In genomic region chr15:30462176-30462575, GRCh38 we compare ENCODE assay signal across 8 cellular contexts. TPM values are rescaled to one million over a fixed set of nuclear protein-coding genes. Genes with fewer than 3 reads are reported as not detected.
DNase-seq lines count a peak whose midpoint lies in the region; ATAC-seq, FAIRE-seq and TF ChIP-seq lines count a peak whose summit lies in the region.
"Not testable (repeated sequence)": the region's sequence is repeated elsewhere in the genome, so short reads cannot be mapped to it uniquely, and the experiment has no call there.
"Had no signal": no experiment of that assay in that cellular context is flagged by ENCODE, and none has a peak within 500 bp of the region (broad histone marks: within the 10 kb centered on the region; RNA-seq: fewer than 3 reads in every experiment).

No MANE protein-coding gene starts in this region.

- DNase-seq in HCT116 (ENCODE audit: low read depth, low spot score); PC-3; RWPE2 (ENCODE audit: low spot score); foreskin keratinocyte; pancreas: not testable (repeated sequence)

- not testable (repeated sequence) for TF ChIP-seq POLR2A in HCT116 (IDR thresholded peaks at IDR 0.05; ENCODE audit: borderline replicate concordance, extremely low read depth, insufficient read depth, insufficient read length)

- TF ChIP-seq RAD21 in HCT116 (IDR thresholded peaks at IDR 0.05; ENCODE audit: low read depth), result not testable (repeated sequence)

- not testable (repeated sequence) for H3K36me3 ChIP-seq in HCT116 (ENCODE audit: control insufficient read depth in 1 of 2, insufficient read depth in 2 of 2, low read length in 2 of 2); PC-3 (ENCODE audit: low read depth, low read length); RWPE2 (ENCODE audit: low read depth); pancreas

- H3K79me2 ChIP-seq in HCT116 (ENCODE audit: insufficient read depth, low read length); PC-3 (ENCODE audit: low read length): not testable (repeated sequence)

- CTCF ChIA-PET in HCT116 (lab: Charles Lee); PC-3 (lab: Charles Lee): not testable (repeated sequence)

- no CpG with 5 or more reads among the region's 9 CpGs for WGBS in pancreas, 2 donors

- H3K4me2 ChIP-seq in HCT116 (ENCODE audit: low read length); PC-3 (ENCODE audit: low read length): not testable (repeated sequence)

- RAD21 ChIA-PET in HCT116 (lab: Charles Lee; ENCODE audit: low non-redundant PET in 1 of 2, low total read pairs in 2 of 2, uncharacterized antibody in 2 of 2, unreplicated experiment in 2 of 2), result not testable (repeated sequence)

- intact Hi-C loops in HCT116 (cut with micrococcal nuclease); PC-3 (cut with micrococcal nuclease); pancreas (cut with DNase I): not testable (repeated sequence)

- H3K4me1 ChIP-seq in HCT116 (ENCODE audit: control insufficient read depth in 1 of 2, insufficient read depth in 2 of 2, low read length in 2 of 2); PC-3 (ENCODE audit: insufficient read depth, low read length); RWPE2 (ENCODE audit: insufficient read depth, poor library complexity, severe bottlenecking); foreskin keratinocyte; pancreas: not testable (repeated sequence)

- H3K9me3 ChIP-seq in HCT116 (ENCODE audit: control insufficient read depth in 1 of 2, insufficient read depth in 1 of 2, low read depth in 1 of 2, low read length in 2 of 2); PC-3 (ENCODE audit: low read length); RWPE2 (ENCODE audit: severe bottlenecking); pancreas: not testable (repeated sequence)

- H3K27me3 ChIP-seq in HCT116 (ENCODE audit: insufficient read depth, low read length); PC-3 (ENCODE audit: low read length); RWPE2 (ENCODE audit: insufficient read depth, poor library complexity, severe bottlenecking); foreskin keratinocyte; pancreas: not testable (repeated sequence)

- H3K9me2 ChIP-seq in HCT116 (ENCODE audit: insufficient read depth); PC-3 (replicated peaks; ENCODE audit: low read length): not testable (repeated sequence)

- POLR2A ChIA-PET in HCT116 (lab: Charles Lee); PC-3 (lab: Charles Lee; ENCODE audit: unreplicated experiment): not testable (repeated sequence)

- not testable (repeated sequence) for BruUV-seq in HCT116 (replicated peaks; lab: Mats Ljungman, UMichigan); PC-3 (replicated peaks; lab: Mats Ljungman, UMichigan)

- not testable (repeated sequence) for H4K20me1 ChIP-seq in HCT116 (ENCODE audit: insufficient read depth); PC-3 (ENCODE audit: low read length)

- not testable (repeated sequence) for H3K27ac ChIP-seq in HCT116 (ENCODE audit: low read depth, low read length); PC-3 (ENCODE audit: low read length); RWPE2 (ENCODE audit: poor library complexity, severe bottlenecking); foreskin keratinocyte; pancreas

- H3K9ac ChIP-seq in HCT116 (ENCODE audit: low read length); PC-3 (ENCODE audit: low read length): not testable (repeated sequence)

- TF ChIP-seq CTCF in HCT116 (IDR thresholded peaks at IDR 0.05 in 2 of 3, conservative IDR thresholded peaks at IDR 0.05 in 1 of 3; ENCODE audit: borderline replicate concordance in 1 of 3, insufficient read depth in 1 of 3, low read depth in 2 of 3, low read length in 2 of 3); PC-3 (conservative IDR thresholded peaks at IDR 0.05; ENCODE audit: low read depth, low read length); RWPE2 (IDR thresholded peaks at IDR 0.05; ENCODE audit: poor library complexity, severe bottlenecking); foreskin keratinocyte (conservative IDR thresholded peaks at IDR 0.05); pancreas (IDR thresholded peaks at IDR 0.05): not testable (repeated sequence)

- H2AFZ ChIP-seq in HCT116 (ENCODE audit: low read depth, low read length, poor library complexity, severe bottlenecking); PC-3 (ENCODE audit: low read length): not testable (repeated sequence)

- FAIRE-seq in A204.1 (lab: Jason Lieb, UNC) (peak; percentile 98), islet of Langerhans (lab: Jason Lieb, UNC) (peak; percentile 13), pancreas (lab: Jason Lieb, UNC) (peak; percentile 92)

- H3K4me3 ChIP-seq in HCT116 (replicated peaks in 1 of 2; ENCODE audit: low read depth in 1 of 2, low read length in 2 of 2); PC-3 (ENCODE audit: low read length); RWPE2 (ENCODE audit: severe bottlenecking); pancreas: not testable (repeated sequence)

- H3F3A ChIP-seq in PC-3 (ENCODE audit: low read length, unreplicated experiment), result not testable (repeated sequence)

- peak; percentile 68 for ATAC-seq in HCT116
- ATAC-seq in PC-3, result peak; percentile 77
- peak; percentile 61 for ATAC-seq in RWPE2 (ENCODE audit: low read depth)
- ATAC-seq in foreskin keratinocyte, result peak; percentile 20
- not testable (repeated sequence) for ATAC-seq in pancreas

RNA-seq across cellular contexts. Expression of gene GOLGA8R, which starts 48.1 kb away (rescaled TPM):
- total RNA-seq in HCT116 (2021; ENCODE audit: unreplicated experiment) (0.57 TPM), PC-3 (2014; rRNA removed) (0.07 and 0.69 TPM in 2 replicates), foreskin keratinocyte (0.34 and 0.35 TPM in 2 replicates), pancreas (1 to 10 TPM; 1.8 to 3.8 (median 2.5) TPM)
- polyA plus RNA-seq in HCT116 (2012), result 0.55 and 0.59 TPM in 2 replicates
- polyA plus RNA-seq in foreskin keratinocyte (not detected in 2 replicates), pancreas (1 to 10 TPM; 3.2 to 4.0 TPM)
- total RNA-seq: Caco-2 had no signal
